17 cellular contexts compared by ENCODE assay signal in genomic region chr1:19988269-19989006, GRCh38. TPM values are rescaled to one million over a fixed set of nuclear protein-coding genes. Genes with fewer than 3 reads are reported as not detected.
"Had no signal": no experiment of that assay in that cellular context is flagged by ENCODE, and none has a peak within 500 bp of the region (broad histone marks: within the 10 kb centered on the region; RNA-seq: fewer than 3 reads in every experiment).

No MANE protein-coding gene starts in this region.

- H3K4me1 ChIP-seq: tibial nerve had no signal

- ATAC-seq: left colon; mucosa of descending colon; naive thymus-derived CD8-positive, alpha-beta T cell had no signal

- H3K27ac ChIP-seq: tibial nerve had no signal

- DNase-seq: activated CD4-positive, alpha-beta T cell treated with anti-CD3 and anti-CD28 coated beads, Interleukin-2, amount 50 U/mL, for 1 hour; activated CD4-positive, CD25-positive, alpha-beta regulatory T cell; activated effector memory CD4-positive, alpha-beta T cell treated with Interleukin-2 at 50 U/mL for 16 hours; activated T-cell treated with anti-CD3 and anti-CD28 coated beads, Interleukin-2, amount 50 U/mL, for 1 hour; endodermal cell; erythroblast; hypothalamus; left colon; mucosa of descending colon; naive thymus-derived CD8-positive, alpha-beta T cell; posterior cingulate gyrus had no signal

- H3K36me3 ChIP-seq: tibial nerve had no signal

- H3K9me3 ChIP-seq: mucosa of descending colon, tibial nerve had no signal

- H3K4me3 ChIP-seq: lung, mucosa of descending colon, skin epidermis, tibial nerve had no signal

RNA-seq across cellular contexts. Expression of gene PLA2G2A, which starts 9.0 kb away (rescaled TPM):
- total RNA-seq: cerebellum; dermis microvascular lymphatic vessel endothelial cell; naive thymus-derived CD8-positive, alpha-beta T cell; T-helper 1 cell treated with Interleukin-12 subunit alpha and Interleukin-12 subunit beta and Interleukin-4 antibody, amounts not matched to agents 30 ng/mL and 1 ng/mL, for 36 hours had no signal
